In genomic region chr5:77086611-77087483, GRCh38 we compare ENCODE assay signal across 8 cellular contexts. TPM values are rescaled to one million over a fixed set of nuclear protein-coding genes. Genes with fewer than 3 reads are reported as not detected.
DNase-seq lines count a peak whose midpoint lies in the region; ATAC-seq and TF ChIP-seq lines count a peak whose summit lies in the region.

A gene with protein sequence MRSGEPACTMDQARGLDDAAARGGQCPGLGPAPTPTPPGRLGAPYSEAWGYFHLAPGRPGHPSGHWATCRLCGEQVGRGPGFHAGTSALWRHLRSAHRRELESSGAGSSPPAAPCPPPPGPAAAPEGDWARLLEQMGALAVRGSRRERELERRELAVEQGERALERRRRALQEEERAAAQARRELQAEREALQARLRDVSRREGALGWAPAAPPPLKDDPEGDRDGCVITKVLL (minus strand): TSS chr5:77087285. CDS start chr5:77077878, 9,407 bp downstream.

- peaks cover 2% of the 10 kb centered on the region for H3K27me3 ChIP-seq in CD4-positive, CD25-positive, alpha-beta regulatory T cell (ENCODE audit: control insufficient read depth, insufficient read depth, low read length)
- H3K27me3 ChIP-seq in OCI-LY1 (ENCODE audit: insufficient read depth, low read length), result no peaks in the 10 kb centered on the region

- H3K9me3 Mint-ChIP-seq in CD4-positive, CD25-positive, alpha-beta regulatory T cell, result peaks cover 0 to 4% (median 0%) of the 10 kb centered on the region in 7 donors

- H3K4me3 Mint-ChIP-seq in CD4-positive, CD25-positive, alpha-beta regulatory T cell, result peak within 1 kb of the TSS; percentile 88 to 91 (median 90)

- H3K9me2 ChIP-seq in OCI-LY1 (ENCODE audit: low read depth, low read length), result no peaks in the 10 kb centered on the region

- peak within 1 kb of the TSS; percentile 73 for H3K4me2 ChIP-seq in OCI-LY1 (ENCODE audit: low read length)

- H3F3A ChIP-seq in OCI-LY1 (ENCODE audit: insufficient read depth, low read length), result no peaks in the 10 kb centered on the region

- ATAC-seq in CD4-positive, CD25-positive, alpha-beta regulatory T cell (ENCODE audit: low read depth in 2 of 2), result peak; percentile 59 to 61
- peak; percentile 69 for ATAC-seq in GM19438 (IDR thresholded peaks at IDR 0.05; ENCODE audit: low read depth, unreplicated experiment)
- peak; percentile 90 for ATAC-seq in mucosa of descending colon

- no peak within 1 kb of the TSS for H3K27ac ChIP-seq in CD4-positive, CD25-positive, alpha-beta regulatory T cell (ENCODE audit: insufficient read depth, low read length, poor library complexity, severe bottlenecking)
- peak within 1 kb of the TSS; percentile 49 for H3K27ac ChIP-seq in OCI-LY1 (ENCODE audit: low read depth, low read length, poor library complexity, severe bottlenecking)

- H3K79me2 ChIP-seq in OCI-LY1 (ENCODE audit: insufficient read depth, low read length), result no peaks in the 10 kb centered on the region

- H3K9ac ChIP-seq in OCI-LY1 (ENCODE audit: low read length), result peak within 1 kb of the TSS; percentile 87

- peak; percentile 30 to 61 (median 42) for DNase-seq in CD4-positive, CD25-positive, alpha-beta regulatory T cell
- peak in 73 of 76 experiments; percentile 22 to 79 (median 60) for DNase-seq in HUDEP-2 (lab: John Stamatoyannopoulos, UW; ENCODE audit: unreplicated experiment in 76 of 76)
- peak; percentile 64 for DNase-seq in activated T-cell treated with anti-CD3 and anti-CD28 coated beads, Interleukin-2, amount 50 U/mL, for 1 hour
- peak; percentile 70 for DNase-seq in epithelial cell of proximal tubule (ENCODE audit: low read depth)
- peak; percentile 79 to 85 (median 81) for DNase-seq in mucosa of descending colon
- DNase-seq in stimulated activated CD8-positive, alpha-beta memory T cell treated with anti-CD3 and anti-CD28 coated beads, Interleukin-7, amount 100 ng/mL, for 48 hours (ENCODE audit: extremely low read depth in 1 of 2, low read depth in 1 of 2), result peak; percentile 18 to 19

- peak within 1 kb of the TSS; percentile 77 for H3K4me3 ChIP-seq in CD4-positive, CD25-positive, alpha-beta regulatory T cell (ENCODE audit: low read depth, low read length)
- H3K4me3 ChIP-seq in OCI-LY1 (ENCODE audit: low read depth, low read length, poor library complexity, severe bottlenecking) (peak within 1 kb of the TSS; percentile 79), epithelial cell of proximal tubule (ENCODE audit: low read depth, low read length) (peak within 1 kb of the TSS; percentile 90), mucosa of descending colon (peak within 1 kb of the TSS; percentile 46)

- intact Hi-C loops in mucosa of descending colon (cut with DNase I, micrococcal nuclease), result no loop called here

- peaks cover 14% of the 10 kb centered on the region for H3K4me1 ChIP-seq in CD4-positive, CD25-positive, alpha-beta regulatory T cell (ENCODE audit: control insufficient read depth, insufficient read depth, low read length, poor library complexity, severe bottlenecking)
- H3K4me1 ChIP-seq in OCI-LY1 (ENCODE audit: insufficient read depth, low read length, severe bottlenecking), result peaks cover 26% of the 10 kb centered on the region
- peaks cover 13% of the 10 kb centered on the region for H3K4me1 ChIP-seq in mucosa of descending colon (ENCODE audit: low read depth)

- TF ChIP-seq CTCF in OCI-LY1 (IDR thresholded peaks at IDR 0.05; ENCODE audit: low read length) (peak; percentile 43), epithelial cell of proximal tubule (conservative IDR thresholded peaks at IDR 0.05; ENCODE audit: low read depth, low read length) (peak; percentile 30), mucosa of descending colon (IDR thresholded peaks at IDR 0.05) (no peak)

- H3K27ac Mint-ChIP-seq in CD4-positive, CD25-positive, alpha-beta regulatory T cell, result peak within 1 kb of the TSS; percentile 60 to 89 (median 79)

- no peaks in the 10 kb centered on the region for H4K20me1 ChIP-seq in OCI-LY1 (ENCODE audit: insufficient read depth, low read length)

- H3K27me3 Mint-ChIP-seq in CD4-positive, CD25-positive, alpha-beta regulatory T cell, result peaks cover 8% of the 10 kb centered on the region

- H3K9me3 ChIP-seq in CD4-positive, CD25-positive, alpha-beta regulatory T cell (ENCODE audit: control insufficient read depth in 2 of 2, low read length in 2 of 2), result no peaks in the 10 kb centered on the region
- no peaks in the 10 kb centered on the region for H3K9me3 ChIP-seq in OCI-LY1 (ENCODE audit: low read length)
- no peaks in the 10 kb centered on the region for H3K9me3 ChIP-seq in mucosa of descending colon

- H3K36me3 Mint-ChIP-seq in CD4-positive, CD25-positive, alpha-beta regulatory T cell, result no peaks in the 10 kb centered on the region

- peaks cover 5 to 14% (median 9%) of the 10 kb centered on the region in 4 donors for H3K4me1 Mint-ChIP-seq in CD4-positive, CD25-positive, alpha-beta regulatory T cell

- peak within 1 kb of the TSS; percentile 58; the same call in 1 of the 2 replicates for H2AFZ ChIP-seq in OCI-LY1 (ENCODE audit: low read length)

- no peaks in the 10 kb centered on the region for H3K36me3 ChIP-seq in CD4-positive, CD25-positive, alpha-beta regulatory T cell (ENCODE audit: control insufficient read depth, insufficient read depth, low read length)
- H3K36me3 ChIP-seq in OCI-LY1 (ENCODE audit: insufficient read depth, low read length) (peaks cover 6% of the 10 kb centered on the region; the same call in 1 of the 2 replicates), mucosa of descending colon (ENCODE audit: low read depth) (no peaks in the 10 kb centered on the region)

RNA-seq across cellular contexts. Expression of the gene that starts here (rescaled TPM):
- 0.59 TPM for total RNA-seq in CD4-positive, CD25-positive, alpha-beta regulatory T cell
- polyA plus RNA-seq in CD4-positive, CD25-positive, alpha-beta regulatory T cell, result under 1 TPM; 0.07 to 0.25 (median 0.15) TPM
- total RNA-seq in epithelial cell of proximal tubule (3.3 and 5.1 TPM in 2 replicates), mucosa of descending colon (1 to 10 TPM; 6.3 to 9.0 (median 7.9) TPM)

Comparison
In these comparisons a context has a peak if more than half of its experiments do, and no peak if none do; other contexts are left out.
1. Peak in DNase-seq, ATAC-seq and H3K4me3 ChIP-seq in CD4-positive, CD25-positive, alpha-beta regulatory T cell; RNA of the gene not detected or under 1 TPM.
2. DNase-seq: peak in every context shown above with its lines; median percentile 81 in mucosa of descending colon; 70 in epithelial cell of proximal tubule; 64 in activated T-cell treated with anti-CD3 and anti-CD28 coated beads, Interleukin-2, amount 50 U/mL, for 1 hour; 60 in HUDEP-2; 42 in CD4-positive, CD25-positive, alpha-beta regulatory T cell; 18 in stimulated activated CD8-positive, alpha-beta memory T cell treated with anti-CD3 and anti-CD28 coated beads, Interleukin-7, amount 100 ng/mL, for 48 hours.